ENCODE assay signal across 9 cellular contexts in the genomic region with DNA sequence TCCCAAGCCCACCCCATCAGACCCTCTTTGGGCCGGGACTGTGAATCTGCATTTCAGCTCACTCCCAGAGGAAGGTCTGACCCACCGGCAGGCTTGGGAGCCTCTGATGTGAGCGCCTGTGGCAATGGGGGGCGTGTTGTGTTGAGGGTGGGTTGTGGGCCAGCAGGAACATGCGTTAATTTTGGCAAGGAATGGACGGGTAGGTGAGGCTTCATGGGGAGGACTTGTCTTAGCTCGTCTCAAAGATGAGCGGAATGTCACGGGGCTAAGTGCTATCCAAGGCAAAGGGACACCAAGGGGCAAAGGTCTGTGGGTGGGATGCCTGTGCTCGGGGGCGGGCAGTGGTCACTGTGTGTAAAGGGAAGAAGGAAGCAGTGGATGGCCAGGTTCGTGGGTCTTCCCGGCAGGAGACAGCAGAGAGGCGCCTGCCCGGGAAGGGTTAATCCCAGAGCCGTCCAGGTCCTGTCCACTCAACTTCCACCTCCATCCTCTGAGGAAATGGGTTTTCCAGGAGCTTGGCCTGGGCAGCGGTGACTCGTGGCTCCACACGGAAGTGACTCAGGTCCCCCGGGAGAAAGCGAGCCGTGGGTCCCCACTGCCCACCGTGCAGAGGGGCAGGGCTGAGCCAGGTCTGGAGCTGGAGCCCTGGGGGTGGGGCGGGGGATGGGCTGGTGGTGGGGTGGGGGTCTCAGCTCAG. TPM values are rescaled to one million over a fixed set of nuclear protein-coding genes. Genes with fewer than 3 reads are reported as not detected.
DNase-seq lines count a peak whose midpoint lies in the region; ATAC-seq and TF ChIP-seq lines count a peak whose summit lies in the region.
"Had no signal": no experiment of that assay in that cellular context is flagged by ENCODE, and none has a peak within 500 bp of the region (broad histone marks: within the 10 kb centered on the region; RNA-seq: fewer than 3 reads in every experiment).

No MANE protein-coding gene starts in this region.

- H3K27me3 Mint-ChIP-seq in activated T-helper 2 cell treated with anti-CD3 and anti-CD28 coated beads, Interferon-gamma antibody, Interleukin-2, Interleukin-4, amounts not matched to agents 10 μg/mL and 5 μg/mL and 100 μg/mL, durations not matched to agents 14 hours and 24 hours and 36 hours (ENCODE audit: low read depth), result peaks cover 2% of the 10 kb centered on the region

- DNase-seq in ELR (ENCODE audit: low read depth) (peak; percentile 89), left cardiac atrium (peak; percentile 84), gastrocnemius medialis (peak in 1 of 2 donors; percentile 19)
- DNase-seq in activated T-helper 2 cell treated with anti-CD3 and anti-CD28 coated beads, Interferon-gamma antibody, Interleukin-2, Interleukin-4, amounts not matched to agents 10 μg/mL and 5 μg/mL and 100 μg/mL, durations not matched to agents 14 hours and 24 hours and 36 hours (ENCODE audit: low spot score), result no peak
- no peak for DNase-seq in stimulated activated CD4-positive, alpha-beta T cell treated with anti-CD3 and anti-CD28 coated beads, Interleukin-15, amount 100 ng/mL, for 24 hours
- DNase-seq in activated CD4-positive, alpha-beta T cell treated with anti-CD3 and anti-CD28 coated beads for 4 hours, result no peak
- no peak for DNase-seq in stimulated activated CD4-positive, alpha-beta T cell treated with anti-CD3 and anti-CD28 coated beads, Interleukin-4, amount 100 ng/mL, for 4 hours

- H3K9me3 Mint-ChIP-seq in activated T-helper 2 cell treated with anti-CD3 and anti-CD28 coated beads, Interferon-gamma antibody, Interleukin-2, Interleukin-4, amounts not matched to agents 10 μg/mL and 5 μg/mL and 100 μg/mL, durations not matched to agents 14 hours and 24 hours and 36 hours, result no peaks in the 10 kb centered on the region

- in situ Hi-C loops in gastrocnemius medialis (cut with MboI; ENCODE audit: low sequenced_read_pairs in 4 of 4), result no loop called here

- peaks cover 0 to 4% of the 10 kb centered on the region in 2 donors for H3K4me1 ChIP-seq in gastrocnemius medialis

- peak overlapping the region; percentile 59 to 77 (median 73) for H3K27ac ChIP-seq in gastrocnemius medialis

- H3K27me3 ChIP-seq in gastrocnemius medialis, result no peaks in the 10 kb centered on the region

- no peaks in the 10 kb centered on the region for H3K36me3 ChIP-seq in gastrocnemius medialis

- peak overlapping the region; percentile 9 for H3K27ac Mint-ChIP-seq in activated T-helper 2 cell treated with anti-CD3 and anti-CD28 coated beads, Interferon-gamma antibody, Interleukin-2, Interleukin-4, amounts not matched to agents 10 μg/mL and 5 μg/mL and 100 μg/mL, durations not matched to agents 14 hours and 24 hours and 36 hours

- H3K4me3 ChIP-seq in gastrocnemius medialis, result peak overlapping the region in 1 of 4 donors; percentile 11

- intact Hi-C loops in activated T-helper 2 cell treated with anti-CD3 and anti-CD28 coated beads, Interferon-gamma antibody, Interleukin-2, Interleukin-4, amounts not matched to agents 10 μg/mL and 5 μg/mL and 100 μg/mL, durations not matched to agents 14 hours and 24 hours and 36 hours (cut with micrococcal nuclease), result loop anchor here (5.0 kb wide), 1 partner anchor 76 kb away; no protein-coding TSS in a partner anchor
- intact Hi-C loops in left cardiac atrium (cut with DNase I), result loop anchor here in 1 of 2 donors (5.0 kb wide), 1 partner anchor 44 kb away; no protein-coding TSS in a partner anchor
- intact Hi-C loops in gastrocnemius medialis (cut with DNase I; ENCODE audit: low total_unique reads), result loop anchor here (1.0 to 5.0 kb wide), 3 partner anchors 9 to 44 kb away; no protein-coding TSS in a partner anchor

- H3K36me3 Mint-ChIP-seq in activated T-helper 2 cell treated with anti-CD3 and anti-CD28 coated beads, Interferon-gamma antibody, Interleukin-2, Interleukin-4, amounts not matched to agents 10 μg/mL and 5 μg/mL and 100 μg/mL, durations not matched to agents 14 hours and 24 hours and 36 hours (ENCODE audit: low read depth), result no peaks in the 10 kb centered on the region

- H3K9me3 ChIP-seq in gastrocnemius medialis, result no peaks in the 10 kb centered on the region

- peaks cover 16% of the 10 kb centered on the region for H3K4me1 Mint-ChIP-seq in activated T-helper 2 cell treated with anti-CD3 and anti-CD28 coated beads, Interferon-gamma antibody, Interleukin-2, Interleukin-4, amounts not matched to agents 10 μg/mL and 5 μg/mL and 100 μg/mL, durations not matched to agents 14 hours and 24 hours and 36 hours (ENCODE audit: low read depth)

- ATAC-seq in left cardiac atrium, result peak; percentile 49 to 59
- peak; percentile 48 to 49 for ATAC-seq in gastrocnemius medialis
- no peak for ATAC-seq in HG03280 (IDR thresholded peaks at IDR 0.05; ENCODE audit: unreplicated experiment)

- no peak for TF ChIP-seq POLR2A in gastrocnemius medialis (IDR thresholded peaks at IDR 0.05)

- H3K4me3 Mint-ChIP-seq in activated T-helper 2 cell treated with anti-CD3 and anti-CD28 coated beads, Interferon-gamma antibody, Interleukin-2, Interleukin-4, amounts not matched to agents 10 μg/mL and 5 μg/mL and 100 μg/mL, durations not matched to agents 14 hours and 24 hours and 36 hours (ENCODE audit: low read depth), result no peak overlapping the region

- no peak for TF ChIP-seq CTCF in gastrocnemius medialis (IDR thresholded peaks at IDR 0.05 in 4 of 5, conservative IDR thresholded peaks at IDR 0.05 in 1 of 5)

RNA-seq across cellular contexts. Expression of gene ADGRG1, which starts 17.4 kb away (rescaled TPM):
- total RNA-seq in activated T-helper 2 cell treated with anti-CD3 and anti-CD28 coated beads, Interferon-gamma antibody, Interleukin-2, Interleukin-4, amounts not matched to agents 10 μg/mL and 5 μg/mL and 100 μg/mL, durations not matched to agents 14 hours and 24 hours and 36 hours, result 1.8 and 1.9 TPM in 2 replicates
- total RNA-seq in left cardiac atrium (10 to 100 TPM; 22.9 to 41.9 TPM), gastrocnemius medialis (10 to 100 TPM in 3 of 4 donors, 1 to 10 TPM in 1; 9.8 to 14.6 (median 13.3) TPM)

RNA-seq across cellular contexts. Expression of gene ADGRG3, which starts 22.3 kb away (rescaled TPM):
- total RNA-seq in activated T-helper 2 cell treated with anti-CD3 and anti-CD28 coated beads, Interferon-gamma antibody, Interleukin-2, Interleukin-4, amounts not matched to agents 10 μg/mL and 5 μg/mL and 100 μg/mL, durations not matched to agents 14 hours and 24 hours and 36 hours, result not detected in 2 replicates
- total RNA-seq in left cardiac atrium (1 to 10 TPM in 1 of 2 donors, under 1 TPM in 1; 0.97 to 1.1 TPM), gastrocnemius medialis (under 1 TPM in 1 of 4 donors, not detected in 3; 0.71 TPM)
- total RNA-seq: G401 had no signal

RNA-seq across cellular contexts. Expression of gene DRC7, which starts 48.8 kb away (rescaled TPM):
- not detected in 2 replicates for total RNA-seq in activated T-helper 2 cell treated with anti-CD3 and anti-CD28 coated beads, Interferon-gamma antibody, Interleukin-2, Interleukin-4, amounts not matched to agents 10 μg/mL and 5 μg/mL and 100 μg/mL, durations not matched to agents 14 hours and 24 hours and 36 hours
- not detected for total RNA-seq in left cardiac atrium
- not detected for total RNA-seq in gastrocnemius medialis
- total RNA-seq: G401 had no signal

Comparison
In these comparisons a context has a peak if more than half of its experiments do, and no peak if none do; other contexts are left out.
1. DNase-seq: peak in ELR (single experiment) and left cardiac atrium (single experiment); none in activated T-helper 2 cell treated with anti-CD3 and anti-CD28 coated beads, Interferon-gamma antibody, Interleukin-2, Interleukin-4, amounts not matched to agents 10 μg/mL and 5 μg/mL and 100 μg/mL, durations not matched to agents 14 hours and 24 hours and 36 hours (single experiment), stimulated activated CD4-positive, alpha-beta T cell treated with anti-CD3 and anti-CD28 coated beads, Interleukin-15, amount 100 ng/mL, for 24 hours (single experiment), activated CD4-positive, alpha-beta T cell treated with anti-CD3 and anti-CD28 coated beads for 4 hours (0 of 2) and stimulated activated CD4-positive, alpha-beta T cell treated with anti-CD3 and anti-CD28 coated beads, Interleukin-4, amount 100 ng/mL, for 4 hours (0 of 2).